1 cellular context compared by ENCODE assay signal in the genomic region with DNA sequence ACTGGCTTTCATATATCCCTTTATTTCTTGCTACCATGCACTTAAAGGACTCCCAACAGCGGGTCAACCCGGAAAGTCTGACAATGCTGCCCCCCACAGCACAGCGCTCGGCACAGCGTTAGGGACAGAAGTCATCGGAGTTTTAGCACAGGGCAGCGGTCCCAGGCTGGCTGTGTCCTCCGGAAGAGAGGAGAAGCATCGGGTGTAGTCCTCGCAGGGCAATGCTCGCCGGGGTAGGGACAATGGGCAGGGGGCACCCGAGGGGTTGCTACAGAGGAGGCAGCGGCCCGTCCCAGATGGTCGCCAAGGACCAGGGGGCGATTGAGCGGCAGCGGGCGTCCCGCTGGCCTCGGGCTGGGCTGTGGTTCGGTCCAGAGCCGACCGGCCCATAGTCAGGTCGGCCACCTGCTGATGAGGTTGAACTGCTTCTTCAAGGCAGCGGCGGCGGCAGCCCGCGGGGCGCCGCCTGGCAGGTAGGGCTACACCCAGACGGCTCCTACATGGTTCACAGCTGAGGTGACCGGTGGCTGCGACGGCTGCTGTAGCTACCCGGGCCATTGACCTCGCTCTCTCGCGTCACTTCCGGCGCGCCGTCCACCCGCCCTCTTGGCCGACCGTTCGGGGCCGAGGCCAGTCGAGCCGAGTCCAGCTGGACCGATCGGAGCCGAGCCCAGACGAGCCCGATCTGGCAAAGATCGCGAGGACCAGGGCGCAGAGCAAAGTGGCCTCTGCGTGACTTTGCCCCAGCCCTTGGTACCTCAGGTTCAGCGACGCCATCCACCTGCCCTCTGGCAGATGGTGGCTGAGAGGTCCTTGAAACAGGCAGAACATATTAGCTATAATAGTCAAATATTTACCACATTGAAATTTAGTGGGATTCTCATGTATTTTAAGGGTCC.
A peak's percentile ranks its signal among the peaks of the same experiment; 100 is the strongest.
TF ChIP-seq lines count a peak whose summit lies in the region.

No MANE protein-coding gene starts in this region.

TF ChIP-seq in K562, 482 proteins besides CTCF, POLR2A, EP300 and RAD21 (continued from another document and continues in another):
- TF ChIP-seq MLLT1 (IDR thresholded peaks at IDR 0.05), result peak in 1 of 2 experiments; percentile 98; a peak in 2 of 4 replicates
- TF ChIP-seq, protein P1, sequence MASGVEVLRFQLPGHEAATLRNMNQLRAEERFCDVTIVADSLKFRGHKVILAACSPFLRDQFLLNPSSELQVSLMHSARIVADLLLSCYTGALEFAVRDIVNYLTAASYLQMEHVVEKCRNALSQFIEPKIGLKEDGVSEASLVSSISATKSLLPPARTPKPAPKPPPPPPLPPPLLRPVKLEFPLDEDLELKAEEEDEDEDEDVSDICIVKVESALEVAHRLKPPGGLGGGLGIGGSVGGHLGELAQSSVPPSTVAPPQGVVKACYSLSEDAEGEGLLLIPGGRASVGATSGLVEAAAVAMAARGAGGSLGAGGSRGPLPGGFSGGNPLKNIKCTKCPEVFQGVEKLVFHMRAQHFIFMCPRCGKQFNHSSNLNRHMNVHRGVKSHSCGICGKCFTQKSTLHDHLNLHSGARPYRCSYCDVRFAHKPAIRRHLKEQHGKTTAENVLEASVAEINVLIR (CRISPR knock-in tag; IDR thresholded peaks at IDR 0.05), result peak; percentile 91
- no peak for TF ChIP-seq ZNF586 (CRISPR knock-in tag; conservative IDR thresholded peaks at IDR 0.05)
- TF ChIP-seq ZNF436 (CRISPR knock-in tag; IDR thresholded peaks at IDR 0.05), result no peak
- peak; percentile 84 to 85 for TF ChIP-seq FOXK2 (conservative IDR thresholded peaks at IDR 0.05 in 1 of 2, IDR thresholded peaks at IDR 0.05 in 1 of 2; ENCODE audit: low read depth in 2 of 2)
- TF ChIP-seq ESRRA (IDR thresholded peaks at IDR 0.05; ENCODE audit: borderline replicate concordance, low read depth), result peak; percentile 80; the same call in 1 of the 2 replicates
- TF ChIP-seq KLF1 (tag; IDR thresholded peaks at IDR 0.05), result peak; percentile 84
- TF ChIP-seq EHMT2 (IDR thresholded peaks at IDR 0.05), result 0 out of 2 replicates have a peak, but pooled peaks have one; percentile 8
- TF ChIP-seq SIN3A (IDR thresholded peaks at IDR 0.05; ENCODE audit: borderline replicate concordance in 2 of 2, control insufficient read depth in 1 of 2, low read depth in 2 of 2, low read length in 2 of 2), result peak; percentile 55 to 81; a peak in 2 of 4 replicates
- TF ChIP-seq ZNF3 (CRISPR knock-in tag; IDR thresholded peaks at IDR 0.05), result no peak
- no peak for TF ChIP-seq ZKSCAN1 (IDR thresholded peaks at IDR 0.05; ENCODE audit: low read depth, low read length)
- no peak for TF ChIP-seq ZHX1 (conservative IDR thresholded peaks at IDR 0.05; ENCODE audit: low read length)
- peak in 1 of 2 experiments; percentile 80; a peak in 1 of 4 replicates for TF ChIP-seq UBTF (IDR thresholded peaks at IDR 0.05; ENCODE audit: borderline replicate concordance in 1 of 2, low read depth in 2 of 2, low read length in 2 of 2)
- peak; percentile 54; the same call in 1 of the 2 replicates for TF ChIP-seq MBD2 (IDR thresholded peaks at IDR 0.05; ENCODE audit: borderline replicate concordance, low read depth)
- peak; percentile 85 for TF ChIP-seq CTBP1 (IDR thresholded peaks at IDR 0.05; ENCODE audit: borderline replicate concordance)
- TF ChIP-seq RCOR1 (IDR thresholded peaks at IDR 0.05; ENCODE audit: borderline replicate concordance in 1 of 2, low read depth in 2 of 2, low read length in 2 of 2), result 0 out of 4 replicates have a peak, but pooled peaks of 1 of the 2 experiments have one; percentile 16
- no peak for TF ChIP-seq ZNF146 (CRISPR knock-in tag; IDR thresholded peaks at IDR 0.05; ENCODE audit: unreplicated experiment)
- peak; percentile 22 for TF ChIP-seq RBM22 (IDR thresholded peaks at IDR 0.05; ENCODE audit: low read depth, low read length, poor library complexity, severe bottlenecking)
- TF ChIP-seq, protein P2, sequence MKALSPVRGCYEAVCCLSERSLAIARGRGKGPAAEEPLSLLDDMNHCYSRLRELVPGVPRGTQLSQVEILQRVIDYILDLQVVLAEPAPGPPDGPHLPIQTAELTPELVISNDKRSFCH (CRISPR knock-in tag; IDR thresholded peaks at IDR 0.05), result no peak
- TF ChIP-seq, protein P2 (tag; IDR thresholded peaks at IDR 0.05), result no peak
- TF ChIP-seq CBX3 (IDR thresholded peaks at IDR 0.05; ENCODE audit: borderline replicate concordance in 1 of 2, low read length in 2 of 2), result peak in 1 of 2 experiments; percentile 20; a peak in 1 of 3 replicates
- peak; percentile 95 for TF ChIP-seq ETV5 (CRISPR knock-in tag; IDR thresholded peaks at IDR 0.05; ENCODE audit: low read depth)
- peak; percentile 61; the same call in 1 of the 2 replicates for TF ChIP-seq ZNF766 (CRISPR knock-in tag; conservative IDR thresholded peaks at IDR 0.05)
- no peak for TF ChIP-seq ZNF134 (CRISPR knock-in tag; conservative IDR thresholded peaks at IDR 0.05)
- TF ChIP-seq WHSC1 (IDR thresholded peaks at IDR 0.05; ENCODE audit: low read length), result no peak
- peak; percentile 83 for TF ChIP-seq KDM5B (IDR thresholded peaks at IDR 0.05; ENCODE audit: insufficient replicate concordance, low read depth, low read length)
- TF ChIP-seq RNF2 (IDR thresholded peaks at IDR 0.05), result peak; percentile 71; the same call in 1 of the 2 replicates
- TF ChIP-seq, protein P3, sequence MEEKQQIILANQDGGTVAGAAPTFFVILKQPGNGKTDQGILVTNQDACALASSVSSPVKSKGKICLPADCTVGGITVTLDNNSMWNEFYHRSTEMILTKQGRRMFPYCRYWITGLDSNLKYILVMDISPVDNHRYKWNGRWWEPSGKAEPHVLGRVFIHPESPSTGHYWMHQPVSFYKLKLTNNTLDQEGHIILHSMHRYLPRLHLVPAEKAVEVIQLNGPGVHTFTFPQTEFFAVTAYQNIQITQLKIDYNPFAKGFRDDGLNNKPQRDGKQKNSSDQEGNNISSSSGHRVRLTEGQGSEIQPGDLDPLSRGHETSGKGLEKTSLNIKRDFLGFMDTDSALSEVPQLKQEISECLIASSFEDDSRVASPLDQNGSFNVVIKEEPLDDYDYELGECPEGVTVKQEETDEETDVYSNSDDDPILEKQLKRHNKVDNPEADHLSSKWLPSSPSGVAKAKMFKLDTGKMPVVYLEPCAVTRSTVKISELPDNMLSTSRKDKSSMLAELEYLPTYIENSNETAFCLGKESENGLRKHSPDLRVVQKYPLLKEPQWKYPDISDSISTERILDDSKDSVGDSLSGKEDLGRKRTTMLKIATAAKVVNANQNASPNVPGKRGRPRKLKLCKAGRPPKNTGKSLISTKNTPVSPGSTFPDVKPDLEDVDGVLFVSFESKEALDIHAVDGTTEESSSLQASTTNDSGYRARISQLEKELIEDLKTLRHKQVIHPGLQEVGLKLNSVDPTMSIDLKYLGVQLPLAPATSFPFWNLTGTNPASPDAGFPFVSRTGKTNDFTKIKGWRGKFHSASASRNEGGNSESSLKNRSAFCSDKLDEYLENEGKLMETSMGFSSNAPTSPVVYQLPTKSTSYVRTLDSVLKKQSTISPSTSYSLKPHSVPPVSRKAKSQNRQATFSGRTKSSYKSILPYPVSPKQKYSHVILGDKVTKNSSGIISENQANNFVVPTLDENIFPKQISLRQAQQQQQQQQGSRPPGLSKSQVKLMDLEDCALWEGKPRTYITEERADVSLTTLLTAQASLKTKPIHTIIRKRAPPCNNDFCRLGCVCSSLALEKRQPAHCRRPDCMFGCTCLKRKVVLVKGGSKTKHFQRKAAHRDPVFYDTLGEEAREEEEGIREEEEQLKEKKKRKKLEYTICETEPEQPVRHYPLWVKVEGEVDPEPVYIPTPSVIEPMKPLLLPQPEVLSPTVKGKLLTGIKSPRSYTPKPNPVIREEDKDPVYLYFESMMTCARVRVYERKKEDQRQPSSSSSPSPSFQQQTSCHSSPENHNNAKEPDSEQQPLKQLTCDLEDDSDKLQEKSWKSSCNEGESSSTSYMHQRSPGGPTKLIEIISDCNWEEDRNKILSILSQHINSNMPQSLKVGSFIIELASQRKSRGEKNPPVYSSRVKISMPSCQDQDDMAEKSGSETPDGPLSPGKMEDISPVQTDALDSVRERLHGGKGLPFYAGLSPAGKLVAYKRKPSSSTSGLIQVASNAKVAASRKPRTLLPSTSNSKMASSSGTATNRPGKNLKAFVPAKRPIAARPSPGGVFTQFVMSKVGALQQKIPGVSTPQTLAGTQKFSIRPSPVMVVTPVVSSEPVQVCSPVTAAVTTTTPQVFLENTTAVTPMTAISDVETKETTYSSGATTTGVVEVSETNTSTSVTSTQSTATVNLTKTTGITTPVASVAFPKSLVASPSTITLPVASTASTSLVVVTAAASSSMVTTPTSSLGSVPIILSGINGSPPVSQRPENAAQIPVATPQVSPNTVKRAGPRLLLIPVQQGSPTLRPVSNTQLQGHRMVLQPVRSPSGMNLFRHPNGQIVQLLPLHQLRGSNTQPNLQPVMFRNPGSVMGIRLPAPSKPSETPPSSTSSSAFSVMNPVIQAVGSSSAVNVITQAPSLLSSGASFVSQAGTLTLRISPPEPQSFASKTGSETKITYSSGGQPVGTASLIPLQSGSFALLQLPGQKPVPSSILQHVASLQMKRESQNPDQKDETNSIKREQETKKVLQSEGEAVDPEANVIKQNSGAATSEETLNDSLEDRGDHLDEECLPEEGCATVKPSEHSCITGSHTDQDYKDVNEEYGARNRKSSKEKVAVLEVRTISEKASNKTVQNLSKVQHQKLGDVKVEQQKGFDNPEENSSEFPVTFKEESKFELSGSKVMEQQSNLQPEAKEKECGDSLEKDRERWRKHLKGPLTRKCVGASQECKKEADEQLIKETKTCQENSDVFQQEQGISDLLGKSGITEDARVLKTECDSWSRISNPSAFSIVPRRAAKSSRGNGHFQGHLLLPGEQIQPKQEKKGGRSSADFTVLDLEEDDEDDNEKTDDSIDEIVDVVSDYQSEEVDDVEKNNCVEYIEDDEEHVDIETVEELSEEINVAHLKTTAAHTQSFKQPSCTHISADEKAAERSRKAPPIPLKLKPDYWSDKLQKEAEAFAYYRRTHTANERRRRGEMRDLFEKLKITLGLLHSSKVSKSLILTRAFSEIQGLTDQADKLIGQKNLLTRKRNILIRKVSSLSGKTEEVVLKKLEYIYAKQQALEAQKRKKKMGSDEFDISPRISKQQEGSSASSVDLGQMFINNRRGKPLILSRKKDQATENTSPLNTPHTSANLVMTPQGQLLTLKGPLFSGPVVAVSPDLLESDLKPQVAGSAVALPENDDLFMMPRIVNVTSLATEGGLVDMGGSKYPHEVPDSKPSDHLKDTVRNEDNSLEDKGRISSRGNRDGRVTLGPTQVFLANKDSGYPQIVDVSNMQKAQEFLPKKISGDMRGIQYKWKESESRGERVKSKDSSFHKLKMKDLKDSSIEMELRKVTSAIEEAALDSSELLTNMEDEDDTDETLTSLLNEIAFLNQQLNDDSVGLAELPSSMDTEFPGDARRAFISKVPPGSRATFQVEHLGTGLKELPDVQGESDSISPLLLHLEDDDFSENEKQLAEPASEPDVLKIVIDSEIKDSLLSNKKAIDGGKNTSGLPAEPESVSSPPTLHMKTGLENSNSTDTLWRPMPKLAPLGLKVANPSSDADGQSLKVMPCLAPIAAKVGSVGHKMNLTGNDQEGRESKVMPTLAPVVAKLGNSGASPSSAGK (IDR thresholded peaks at IDR 0.05), result peak; percentile 84
- TF ChIP-seq SIX5 (IDR thresholded peaks at IDR 0.05; ENCODE audit: borderline replicate concordance in 1 of 2, insufficient read depth in 1 of 2, low read depth in 1 of 2, low read length in 2 of 2), result peak in 1 of 2 experiments; percentile 21; a peak in 1 of 4 replicates
- TF ChIP-seq SUPT5H (IDR thresholded peaks at IDR 0.05), result peak; percentile 88
- TF ChIP-seq ZNF408 (CRISPR knock-in tag; IDR thresholded peaks at IDR 0.05; ENCODE audit: low read depth), result no peak
- peak; percentile 38 for TF ChIP-seq NCOR1 (IDR thresholded peaks at IDR 0.05)
- TF ChIP-seq KAT7 (CRISPR knock-in tag; IDR thresholded peaks at IDR 0.05; ENCODE audit: borderline replicate concordance), result peak; percentile 22; the same call in 1 of the 2 replicates
- no peak for TF ChIP-seq FOXA3 (CRISPR knock-in tag; conservative IDR thresholded peaks at IDR 0.05 in 1 of 2, IDR thresholded peaks at IDR 0.05 in 1 of 2)
- TF ChIP-seq ZNF583 (CRISPR knock-in tag; IDR thresholded peaks at IDR 0.05), result 0 out of 2 replicates have a peak, but pooled peaks have one; percentile 16
